Comparison of ENCODE assay signal across 25 cellular contexts in the genomic region with DNA sequence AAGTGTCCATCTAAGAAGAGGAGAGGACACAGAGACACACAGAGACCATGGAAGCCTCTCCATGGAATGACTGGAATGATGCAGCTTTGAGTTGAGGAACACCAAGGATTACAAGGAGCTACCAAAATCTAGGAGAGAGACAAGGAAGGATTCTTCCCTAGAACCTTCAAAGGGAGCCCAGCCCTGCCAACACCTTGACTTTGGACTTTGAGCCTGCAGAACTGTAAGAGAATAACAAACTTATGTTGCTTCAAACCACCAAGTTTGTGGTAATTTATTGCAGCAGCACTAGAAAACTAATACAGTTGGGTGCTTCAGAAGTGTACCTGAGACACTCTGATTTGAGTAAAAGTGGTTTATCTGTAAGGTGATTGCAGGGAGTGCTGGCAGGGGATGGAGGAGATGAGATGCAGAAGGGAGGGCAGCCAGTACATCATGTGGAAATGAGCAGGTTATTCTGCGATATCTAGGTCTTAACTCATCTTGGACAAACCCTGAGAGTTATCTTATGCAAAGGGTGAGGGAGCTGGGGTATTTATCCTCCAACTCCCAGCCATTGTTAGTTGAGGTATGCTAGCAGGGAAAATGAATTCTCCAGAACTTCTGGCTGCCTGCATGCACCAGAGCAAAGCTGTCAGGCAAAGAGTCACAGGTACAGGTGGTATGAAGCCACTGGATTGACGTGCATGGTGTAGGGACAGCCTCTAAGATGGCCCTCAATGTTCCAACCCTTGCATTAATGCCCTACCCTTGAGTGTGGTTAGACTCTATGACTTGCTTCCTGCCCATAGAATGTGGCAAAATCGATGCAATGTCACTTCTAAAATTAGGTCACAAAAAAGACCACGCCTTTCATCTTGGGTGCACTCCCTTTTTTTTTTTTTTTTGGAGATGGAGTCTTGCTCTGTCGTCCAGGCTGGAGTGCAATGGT.
"Had no signal": no experiment of that assay in that cellular context is flagged by ENCODE, and none has a peak within 500 bp of the region (broad histone marks: within the 10 kb centered on the region; RNA-seq: fewer than 3 reads in every experiment).

No MANE protein-coding gene starts in this region.

- H3K9me3 ChIP-seq: sigmoid colon, thoracic aorta had no signal

- H3K4me3 Mint-ChIP-seq: activated CD4-positive, alpha-beta T cell treated with anti-CD3 and anti-CD28 coated beads, Interleukin-2, amount 10 ng/mL, durations not matched to agents 7 days and 5 days; activated CD8-positive, alpha-beta T cell treated with anti-CD3 and anti-CD28 coated beads, Interleukin-2, amount 10 ng/mL, durations not matched to agents 7 days and 5 days; dendritic cell treated with granulocyte-macrophage colony-stimulating factor and Interleukin-4, amounts not matched to agents 40 ng/mL and 50 ng/mL, for 4 days; mesothelial cell of epicardium; stimulated activated naive B cell treated with anti-CD40 and anti-IgM and Interleukin-4, amounts not matched to agents 10 μg/mL and 1 μg/mL and 100 μg/mL, for 72 hours had no signal

- H3K4me3 ChIP-seq: esophagus muscularis mucosa, sigmoid colon, spleen, thoracic aorta, upper lobe of left lung had no signal

- H3K27ac ChIP-seq: brain microvascular endothelial cell, esophagus muscularis mucosa, sigmoid colon, spleen, thoracic aorta, upper lobe of left lung had no signal

- H3K36me3 ChIP-seq: brain microvascular endothelial cell, esophagus muscularis mucosa, sigmoid colon, spleen, thoracic aorta, upper lobe of left lung had no signal

- H3K4me1 Mint-ChIP-seq: mesothelial cell of epicardium; stimulated activated naive B cell treated with anti-CD40 and anti-IgM and Interleukin-4, amounts not matched to agents 10 μg/mL and 1 μg/mL and 100 μg/mL, for 72 hours had no signal

- H3K27me3 ChIP-seq: brain microvascular endothelial cell, esophagus muscularis mucosa, sigmoid colon, spleen, upper lobe of left lung had no signal

- H3K36me3 Mint-ChIP-seq: mesothelial cell of epicardium; stimulated activated naive B cell treated with anti-CD40 and anti-IgM and Interleukin-4, amounts not matched to agents 10 μg/mL and 1 μg/mL and 100 μg/mL, for 72 hours had no signal

- DNase-seq: activated CD4-positive, alpha-beta T cell treated with anti-CD3 and anti-CD28 coated beads, Interleukin-2, amount 10 ng/mL, durations not matched to agents 7 days and 5 days; activated CD8-positive, alpha-beta memory T cell treated with anti-CD3 and anti-CD28 coated beads, Interleukin-2, amount 50 U/mL, for 48 hours; activated CD8-positive, alpha-beta T cell treated with anti-CD3 and anti-CD28 coated beads, Interleukin-2, amount 10 ng/mL, durations not matched to agents 7 days and 5 days; activated effector memory CD4-positive, alpha-beta T cell treated with anti-CD3 and anti-CD28 coated beads, Interleukin-2, amount 50 U/mL, for 16 hours; activated naive CD4-positive, alpha-beta T cell treated with anti-CD3 and anti-CD28 coated beads, Interleukin-2, amount 50 U/mL, for 16 hours; activated T-cell treated with anti-CD3 and anti-CD28 coated beads, Interleukin-2, amount 50 U/mL, for 48 hours; aorta; brain microvascular endothelial cell; cerebellar nuclear complex; effector CD8-positive, alpha-beta T cell; islet precursor cell; occipital lobe; sigmoid colon; spleen; stimulated activated CD4-positive, alpha-beta T cell treated with anti-CD3 and anti-CD28 coated beads, Interleukin-4, amount 100 ng/mL, for 4 hours; stimulated activated naive B cell treated with anti-CD40 and anti-IgM and Interleukin-4, amounts not matched to agents 10 μg/mL and 1 μg/mL and 100 μg/mL, for 72 hours; T1000; upper lobe of left lung had no signal

- H3K27ac Mint-ChIP-seq: activated CD4-positive, alpha-beta T cell treated with anti-CD3 and anti-CD28 coated beads, Interleukin-2, amount 10 ng/mL, durations not matched to agents 7 days and 5 days; activated CD8-positive, alpha-beta T cell treated with anti-CD3 and anti-CD28 coated beads, Interleukin-2, amount 10 ng/mL, durations not matched to agents 7 days and 5 days; dendritic cell treated with granulocyte-macrophage colony-stimulating factor and Interleukin-4, amounts not matched to agents 40 ng/mL and 50 ng/mL, for 4 days; mesothelial cell of epicardium had no signal

- H3K4me1 ChIP-seq: esophagus muscularis mucosa, sigmoid colon, spleen, upper lobe of left lung had no signal

- FAIRE-seq: endothelial cell of umbilical vein had no signal

- ATAC-seq: activated CD4-positive, CD25-positive, alpha-beta regulatory T cell treated with anti-CD3 and anti-CD28 coated beads, Interleukin-2, amount 50 U/mL, for 24 hours; activated CD8-positive, alpha-beta T cell treated with anti-CD3 and anti-CD28 coated beads, Interleukin-2, amount 10 ng/mL, durations not matched to agents 7 days and 5 days; left lobe of liver; stimulated activated naive B cell treated with anti-CD40 and anti-IgM and Interleukin-4, amounts not matched to agents 10 μg/mL and 1 μg/mL and 100 μg/mL, for 72 hours had no signal
